In the genomic region with DNA sequence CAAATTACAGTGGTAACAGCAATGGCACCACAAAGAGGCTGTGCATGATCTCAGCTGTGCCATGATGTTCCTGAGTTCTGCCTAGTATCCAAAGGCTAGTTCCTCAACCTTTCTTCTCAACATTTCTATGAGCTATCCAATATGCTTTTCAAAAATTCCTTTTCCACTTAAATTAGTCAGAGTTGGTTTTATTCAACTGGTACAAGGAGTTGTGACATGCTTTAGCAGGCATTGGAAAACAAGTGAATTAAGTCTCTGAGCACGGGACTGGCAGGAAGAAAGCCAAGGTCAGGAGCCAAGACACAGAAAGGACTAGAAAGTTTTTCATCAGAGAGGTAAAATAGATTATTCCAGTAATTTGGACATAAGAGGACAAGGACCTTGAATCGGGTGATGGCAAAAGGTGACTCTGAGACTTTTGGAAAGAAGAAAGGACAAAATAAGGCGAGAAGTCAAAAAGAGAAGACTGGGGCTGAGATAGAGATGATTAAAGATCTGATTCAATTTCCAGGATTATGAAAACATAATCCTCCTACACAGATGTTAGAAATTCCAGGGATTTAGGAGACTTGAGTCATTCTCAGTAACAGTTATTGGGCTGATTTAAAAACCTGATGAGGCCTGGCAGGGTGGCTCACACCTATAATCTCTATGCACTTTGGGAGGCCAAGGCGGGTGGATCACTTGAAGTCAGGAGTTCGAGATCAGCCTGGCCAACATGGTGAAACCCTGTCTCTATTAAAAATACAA, we compare ENCODE assay signal across 12 cellular contexts. TPM values are rescaled to one million over a fixed set of nuclear protein-coding genes. Genes with fewer than 3 reads are reported as not detected.
DNase-seq lines count a peak whose midpoint lies in the region; ATAC-seq and TF ChIP-seq lines count a peak whose summit lies in the region.
"Had no signal": no experiment of that assay in that cellular context is flagged by ENCODE, and none has a peak within 500 bp of the region (broad histone marks: within the 10 kb centered on the region; RNA-seq: fewer than 3 reads in every experiment).

No MANE protein-coding gene starts in this region.

- peak overlapping the region; percentile 60 for H3K9ac ChIP-seq in adipocyte (ENCODE audit: low read length)

- peak overlapping the region; percentile 18 for H3K27ac Mint-ChIP-seq in activated naive CD4-positive, alpha-beta T cell treated with anti-CD3 and anti-CD28 coated beads, Interleukin-2, amount 50 U/mL, for 24 hours
- no peak overlapping the region for H3K27ac Mint-ChIP-seq in stimulated activated memory B cell treated with anti-CD40 and anti-IgM and Interleukin-4, amounts not matched to agents 10 μg/mL and 1 μg/mL and 100 μg/mL, for 72 hours

- H3K27me3 Mint-ChIP-seq in activated naive CD4-positive, alpha-beta T cell treated with anti-CD3 and anti-CD28 coated beads, Interleukin-2, amount 50 U/mL, for 24 hours: no peaks in the 10 kb centered on the region
- no peaks in the 10 kb centered on the region for H3K27me3 Mint-ChIP-seq in stimulated activated memory B cell treated with anti-CD40 and anti-IgM and Interleukin-4, amounts not matched to agents 10 μg/mL and 1 μg/mL and 100 μg/mL, for 72 hours

- no peak overlapping the region for H3K4me3 Mint-ChIP-seq in activated naive CD4-positive, alpha-beta T cell treated with anti-CD3 and anti-CD28 coated beads, Interleukin-2, amount 50 U/mL, for 24 hours
- no peak overlapping the region for H3K4me3 Mint-ChIP-seq in stimulated activated memory B cell treated with anti-CD40 and anti-IgM and Interleukin-4, amounts not matched to agents 10 μg/mL and 1 μg/mL and 100 μg/mL, for 72 hours

- 80 to 84% methylated on average over 5 of the region's 5 CpGs for WGBS in thyroid gland, 2 donors

- H3K36me3 ChIP-seq in adipocyte (ENCODE audit: control insufficient read depth, insufficient read depth, low read length, severe bottlenecking): peaks cover 79% of the 10 kb centered on the region
- H3K36me3 ChIP-seq in thyroid gland: peaks cover 20 to 26% of the 10 kb centered on the region in 2 donors

- H3K9me3 ChIP-seq in adipocyte (ENCODE audit: control insufficient read depth, low read length) (no peaks in the 10 kb centered on the region), thyroid gland (no peaks in the 10 kb centered on the region)

- H3K27ac ChIP-seq in thyroid gland: peak overlapping the region; percentile 73 to 92 (median 80)

- intact Hi-C loops in thyroid gland (cut with DNase I): no loop called here

- peaks cover 23% of the 10 kb centered on the region for H3K36me3 Mint-ChIP-seq in activated naive CD4-positive, alpha-beta T cell treated with anti-CD3 and anti-CD28 coated beads, Interleukin-2, amount 50 U/mL, for 24 hours
- H3K36me3 Mint-ChIP-seq in stimulated activated memory B cell treated with anti-CD40 and anti-IgM and Interleukin-4, amounts not matched to agents 10 μg/mL and 1 μg/mL and 100 μg/mL, for 72 hours: peaks cover 71% of the 10 kb centered on the region

- TF ChIP-seq CTCF in fibroblast of the aortic adventitia (IDR thresholded peaks at IDR 0.05; ENCODE audit: insufficient read depth, low read length) (no peak), thyroid gland (IDR thresholded peaks at IDR 0.05) (no peak)

- H3K4me1 Mint-ChIP-seq in activated naive CD4-positive, alpha-beta T cell treated with anti-CD3 and anti-CD28 coated beads, Interleukin-2, amount 50 U/mL, for 24 hours: no peaks in the 10 kb centered on the region
- H3K4me1 Mint-ChIP-seq in stimulated activated memory B cell treated with anti-CD40 and anti-IgM and Interleukin-4, amounts not matched to agents 10 μg/mL and 1 μg/mL and 100 μg/mL, for 72 hours: no peaks in the 10 kb centered on the region

- ATAC-seq in stimulated activated memory B cell treated with anti-CD40 and anti-IgM and Interleukin-4, amounts not matched to agents 10 μg/mL and 1 μg/mL and 100 μg/mL, for 72 hours: no peak

- H3K4me1 ChIP-seq in adipocyte (ENCODE audit: control insufficient read depth, insufficient read depth, low read length): peaks cover 28% of the 10 kb centered on the region
- peaks cover 5 to 11% of the 10 kb centered on the region in 2 donors for H3K4me1 ChIP-seq in thyroid gland

- no peaks in the 10 kb centered on the region for H3K9me3 Mint-ChIP-seq in activated naive CD4-positive, alpha-beta T cell treated with anti-CD3 and anti-CD28 coated beads, Interleukin-2, amount 50 U/mL, for 24 hours
- H3K9me3 Mint-ChIP-seq in stimulated activated memory B cell treated with anti-CD40 and anti-IgM and Interleukin-4, amounts not matched to agents 10 μg/mL and 1 μg/mL and 100 μg/mL, for 72 hours: no peaks in the 10 kb centered on the region

- DNase-seq in activated naive CD4-positive, alpha-beta T cell treated with anti-CD3 and anti-CD28 coated beads, Interleukin-2, amount 50 U/mL, for 16 hours: no peak
- peak; percentile 46 for DNase-seq in adipocyte (ENCODE audit: low read depth)
- peak; percentile 61 for DNase-seq in fibroblast of the aortic adventitia (ENCODE audit: low read depth)
- peak; percentile 75 to 80 for DNase-seq in thyroid gland
- no peak for DNase-seq in retina
- no peak for DNase-seq in H4 (ENCODE audit: low spot score)
- DNase-seq: AML-193, glutamatergic neuron, Kasumi-1, posterior cingulate gyrus had no signal

- TF ChIP-seq POLR2A in thyroid gland (IDR thresholded peaks at IDR 0.05): peak in 1 of 2 donors; percentile 6

- H3K4me3 ChIP-seq in adipocyte (ENCODE audit: low read length) (peak overlapping the region; percentile 25), fibroblast of the aortic adventitia (ENCODE audit: low read depth, low read length) (no peak overlapping the region), thyroid gland (replicated peaks in 1 of 3) (no peak overlapping the region)

- H3K27me3 ChIP-seq in adipocyte (replicated peaks; ENCODE audit: control insufficient read depth, insufficient read depth, low read length) (no peaks in the 10 kb centered on the region), thyroid gland (no peaks in the 10 kb centered on the region)

RNA-seq across cellular contexts. Expression of a gene that starts 36.1 kb away (rescaled TPM):
- 115 and 149 TPM in 2 replicates for total RNA-seq in fibroblast of the aortic adventitia (ENCODE audit: low replicate concordance)
- 100 to 1,000 TPM; 111 to 165 (median 125) TPM for total RNA-seq in thyroid gland
- 17.3 and 17.4 TPM in 2 replicates for total RNA-seq in H4 (2014; rRNA removed; shearing (Covaris generic))

RNA-seq across cellular contexts. Expression of a gene that starts 36.2 kb away (rescaled TPM):
- total RNA-seq in fibroblast of the aortic adventitia (ENCODE audit: low replicate concordance): 114 and 325 TPM in 2 replicates
- total RNA-seq in thyroid gland: 10 to 100 TPM; 39.2 to 68.4 (median 41.7) TPM
- 75.7 and 81.7 TPM in 2 replicates for total RNA-seq in H4 (2014; rRNA removed; shearing (Covaris generic))

RNA-seq across cellular contexts. Expression of a gene that starts 56.0 kb away (rescaled TPM):
- 71.1 and 107 TPM in 2 replicates for total RNA-seq in fibroblast of the aortic adventitia (ENCODE audit: low replicate concordance)
- 100 to 1,000 TPM in 3 of 4 donors, 10 to 100 TPM in 1; 97.8 to 145 (median 107) TPM for total RNA-seq in thyroid gland
- 67.5 and 82.7 TPM in 2 replicates for total RNA-seq in H4 (2014; rRNA removed; shearing (Covaris generic))

RNA-seq across cellular contexts. Expression of a gene that starts 56.3 kb away (rescaled TPM):
- total RNA-seq in fibroblast of the aortic adventitia (ENCODE audit: low replicate concordance): 18.6 and 111 TPM in 2 replicates
- 100 to 1,000 TPM; 134 to 263 (median 185) TPM for total RNA-seq in thyroid gland
- 153 and 208 TPM in 2 replicates for total RNA-seq in H4 (2014; rRNA removed; shearing (Covaris generic))

Comparison
In these comparisons a context has a peak if more than half of its experiments do, and no peak if none do; other contexts are left out.
1. DNase-seq: peak in adipocyte (single experiment), fibroblast of the aortic adventitia (single experiment) and thyroid gland (2 of 2); none in activated naive CD4-positive, alpha-beta T cell treated with anti-CD3 and anti-CD28 coated beads, Interleukin-2, amount 50 U/mL, for 16 hours (single experiment), retina (single experiment) and H4 (single experiment).